Comparison of ENCODE assay signal across 1 cellular context in the genomic region with DNA sequence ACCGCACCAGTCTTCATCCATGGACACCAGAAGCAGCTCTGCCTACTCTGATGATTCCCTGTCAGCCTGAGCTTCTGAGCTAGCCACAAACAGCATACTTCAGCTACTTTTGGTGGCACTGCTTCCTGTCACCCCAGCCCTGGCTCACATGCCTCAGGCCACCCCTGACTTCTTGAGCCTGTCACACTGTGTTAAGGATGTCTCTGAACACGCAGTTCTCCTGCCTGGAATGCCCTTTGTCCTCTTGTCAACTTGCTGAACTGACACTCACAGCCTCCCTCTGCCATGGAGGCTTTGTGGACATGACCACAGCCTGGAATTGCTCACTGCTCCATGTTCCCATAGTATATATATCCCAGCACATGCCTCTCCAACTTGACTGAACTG.
TF ChIP-seq lines count a peak whose summit lies in the region.

No MANE protein-coding gene starts in this region.

TF ChIP-seq in SK-N-SH, 30 proteins besides CTCF, POLR2A, EP300 and RAD21 (continued from another document):
- TF ChIP-seq ZBTB33 (IDR thresholded peaks at IDR 0.05; ENCODE audit: borderline replicate concordance, low read depth) (no peak), EZH2phosphoT487 (IDR thresholded peaks at IDR 0.05; ENCODE audit: borderline replicate concordance, low read depth) (no peak), SMC3 (IDR thresholded peaks at IDR 0.05; ENCODE audit: low read depth, low read length) (no peak), GATA2 (CRISPR knock-in tag; IDR thresholded peaks at IDR 0.05) (no peak), SIN3A (IDR thresholded peaks at IDR 0.05; ENCODE audit: borderline replicate concordance, low read depth, low read length) (no peak), RCOR1 (IDR thresholded peaks at IDR 0.05; ENCODE audit: low read length) (no peak), GABPA (IDR thresholded peaks at IDR 0.05; ENCODE audit: low read depth) (no peak), RFX5 (IDR thresholded peaks at IDR 0.05; ENCODE audit: low read length) (no peak), ELF1 (IDR thresholded peaks at IDR 0.05) (no peak), MAX (IDR thresholded peaks at IDR 0.05; ENCODE audit: low read depth) (no peak; the same call in 1 of the 2 replicates)
- TF ChIP-seq, protein P1, sequence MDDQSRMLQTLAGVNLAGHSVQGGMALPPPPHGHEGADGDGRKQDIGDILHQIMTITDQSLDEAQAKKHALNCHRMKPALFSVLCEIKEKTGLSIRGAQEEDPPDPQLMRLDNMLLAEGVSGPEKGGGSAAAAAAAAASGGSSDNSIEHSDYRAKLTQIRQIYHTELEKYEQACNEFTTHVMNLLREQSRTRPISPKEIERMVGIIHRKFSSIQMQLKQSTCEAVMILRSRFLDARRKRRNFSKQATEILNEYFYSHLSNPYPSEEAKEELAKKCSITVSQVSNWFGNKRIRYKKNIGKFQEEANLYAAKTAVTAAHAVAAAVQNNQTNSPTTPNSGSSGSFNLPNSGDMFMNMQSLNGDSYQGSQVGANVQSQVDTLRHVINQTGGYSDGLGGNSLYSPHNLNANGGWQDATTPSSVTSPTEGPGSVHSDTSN (IDR thresholded peaks at IDR 0.05): no peak
